10 cellular contexts compared by ENCODE assay signal in the genomic region with DNA sequence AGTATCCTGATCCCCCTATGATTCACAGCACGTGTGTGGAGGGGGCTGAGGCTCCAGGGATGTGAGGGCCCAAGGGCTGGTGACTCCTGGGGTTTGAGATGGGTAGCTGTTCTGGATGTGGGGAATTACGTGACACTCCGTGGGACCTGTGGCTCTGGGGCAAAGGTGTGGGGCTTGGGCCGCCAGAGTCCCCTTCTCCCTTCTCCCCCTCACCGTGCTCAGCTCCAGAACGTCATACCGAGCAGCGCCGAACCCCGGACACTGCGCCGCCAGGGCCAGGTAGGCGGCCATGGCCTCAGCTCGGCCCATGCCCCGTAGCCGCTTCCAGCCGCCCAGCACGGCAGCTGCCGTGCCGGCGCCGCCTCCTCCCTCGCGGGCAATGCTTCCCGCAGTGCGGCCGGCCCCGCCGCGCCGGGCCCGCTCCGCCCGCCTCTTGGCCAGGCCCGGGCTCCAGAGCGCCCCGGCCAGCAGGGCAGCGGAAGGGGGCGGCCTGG. TPM values are rescaled to one million over a fixed set of nuclear protein-coding genes. Genes with fewer than 3 reads are reported as not detected.
DNase-seq lines count a peak whose midpoint lies in the region; ATAC-seq and TF ChIP-seq lines count a peak whose summit lies in the region.
"Had no signal": no experiment of that assay in that cellular context is flagged by ENCODE, and none has a peak within 500 bp of the region (broad histone marks: within the 10 kb centered on the region; RNA-seq: fewer than 3 reads in every experiment).

No MANE protein-coding gene starts in this region.

- H2BK5ac ChIP-seq in neuronal stem cell (ENCODE audit: low read length), result no peak overlapping the region

- no peak overlapping the region for H3K23ac ChIP-seq in neuronal stem cell (ENCODE audit: low read depth, low read length, poor library complexity)

- peak overlapping the region; percentile 93 for H3K4me2 ChIP-seq in neuronal stem cell (ENCODE audit: insufficient read depth, low read length, poor library complexity, severe bottlenecking)

- H4K8ac ChIP-seq in neuronal stem cell (ENCODE audit: low read depth, low read length), result no peak overlapping the region

- DNase-seq in dorsolateral prefrontal cortex, result no peak
- DNase-seq in neuronal stem cell (ENCODE audit: low spot score), result no peak
- no peak for DNase-seq in mucosa of descending colon
- no peak for DNase-seq in NCI-H345 (lab: John Stamatoyannopoulos, UW)
- DNase-seq in SJCRH30, result no peak
- no peak for DNase-seq in CD1c-positive myeloid dendritic cell (ENCODE audit: extremely low spot score)
- DNase-seq: GOT3 had no signal

- H2AK5ac ChIP-seq in neuronal stem cell (ENCODE audit: low read depth, low read length), result peak overlapping the region; percentile 3

- no peak overlapping the region for H2BK120ac ChIP-seq in neuronal stem cell (ENCODE audit: low read depth, low read length)

- H2BK15ac ChIP-seq in neuronal stem cell (ENCODE audit: low read length), result peak overlapping the region; percentile 55

- H3K4ac ChIP-seq in neuronal stem cell (ENCODE audit: low read length), result no peak overlapping the region

- H3K14ac ChIP-seq in neuronal stem cell (ENCODE audit: low read length), result no peak overlapping the region

- H4K91ac ChIP-seq in neuronal stem cell (ENCODE audit: low read depth, low read length, poor library complexity), result no peak overlapping the region

- peaks cover 39% of the 10 kb centered on the region for H3K4me1 ChIP-seq in HUES48 (ENCODE audit: control insufficient read depth, insufficient read depth, low read length)
- H3K4me1 ChIP-seq in neuronal stem cell (ENCODE audit: control insufficient read depth in 2 of 2, insufficient read depth in 1 of 2, low read depth in 1 of 2, low read length in 2 of 2), result peaks cover 2 to 27% of the 10 kb centered on the region in 2 donors
- H3K4me1 ChIP-seq in mucosa of descending colon (ENCODE audit: low read depth), result peaks cover 27% of the 10 kb centered on the region
- H3K4me1 ChIP-seq in SJCRH30, result no peaks in the 10 kb centered on the region; the same call in 1 of the 2 replicates

- H3K9ac ChIP-seq in HUES48 (ENCODE audit: low read depth, low read length), result 0 out of 2 replicates have a peak overlapping the region, but pooled peaks have one; percentile 10
- peak overlapping the region; percentile 91 for H3K9ac ChIP-seq in neuronal stem cell (ENCODE audit: low read depth, low read length, poor library complexity)
- H3K9ac ChIP-seq: BLaER1 treated with 17β-estradiol and CSF1 and Interleukin-3, amounts not matched to agents 10 nM and 100 nM had no signal

- H3K27me3 ChIP-seq in HUES48 (ENCODE audit: control insufficient read depth, insufficient read depth, low read length), result peaks cover 39% of the 10 kb centered on the region
- H3K27me3 ChIP-seq in dorsolateral prefrontal cortex, result no peaks in the 10 kb centered on the region
- peaks cover 0 to 42% (median 3%) of the 10 kb centered on the region in 3 experiments for H3K27me3 ChIP-seq in neuronal stem cell (ENCODE audit: control insufficient read depth in 3 of 3, insufficient read depth in 3 of 3, low read depth in 1 of 3, low read length in 3 of 3)
- no peaks in the 10 kb centered on the region for H3K27me3 ChIP-seq in SJCRH30

- no peak for ATAC-seq in mucosa of descending colon

- H3K27ac ChIP-seq in C4-2B (peak overlapping the region; percentile 54), HUES48 (ENCODE audit: low read depth, low read length) (peak overlapping the region; percentile 59), dorsolateral prefrontal cortex (peak overlapping the region in 37 of 59 donors; percentile 6 to 85 (median 52)), neuronal stem cell (replicated peaks; ENCODE audit: low read length) (no peak overlapping the region), SJCRH30 (no peak overlapping the region)
- H3K27ac ChIP-seq: BLaER1 treated with 17β-estradiol and CSF1 and Interleukin-3, amounts not matched to agents 10 nM and 100 nM had no signal

- H3K79me1 ChIP-seq in neuronal stem cell (ENCODE audit: low read depth, low read length), result peaks cover 6% of the 10 kb centered on the region

- no CpG with 5 or more reads among the region's 39 CpGs for WGBS in neuronal stem cell (ENCODE audit: extremely low coverage in 2 of 2, insufficient read length in 2 of 2, insufficient replicate concordance in 1 of 2), 2 donors

- no peak overlapping the region for H2AFZ ChIP-seq in neuronal stem cell (ENCODE audit: low read length)

- intact Hi-C loops in dorsolateral prefrontal cortex (cut with DNase I), result no loop called here
- intact Hi-C loops in mucosa of descending colon (cut with DNase I, micrococcal nuclease), result loop anchor here in 1 of 2 donors (10.0 kb wide), 1 partner anchor 95 kb away; the partner anchor contains the start of gene PSMC3IP

- H3K36me3 ChIP-seq in HUES48 (ENCODE audit: control insufficient read depth, insufficient read depth, low read length) (peaks cover 41% of the 10 kb centered on the region), neuronal stem cell (replicated peaks in 1 of 2; ENCODE audit: control insufficient read depth in 2 of 2, insufficient read depth in 2 of 2, low read length in 2 of 2) (peaks cover 13 to 80% of the 10 kb centered on the region in 2 donors), mucosa of descending colon (ENCODE audit: low read depth) (no peaks in the 10 kb centered on the region), SJCRH30 (peaks cover 17% of the 10 kb centered on the region)

- H3K18ac ChIP-seq in neuronal stem cell (ENCODE audit: low read length), result peak overlapping the region; percentile 95

- no peaks in the 10 kb centered on the region for H3K9me3 ChIP-seq in HUES48 (ENCODE audit: control insufficient read depth, insufficient read depth, low read length)
- H3K9me3 ChIP-seq in neuronal stem cell (replicated peaks in 1 of 2; ENCODE audit: control insufficient read depth in 2 of 2, insufficient read depth in 1 of 2, low read depth in 1 of 2, low read length in 2 of 2), result peaks cover 0 to 2% of the 10 kb centered on the region in 2 donors
- no peaks in the 10 kb centered on the region for H3K9me3 ChIP-seq in mucosa of descending colon
- H3K9me3 ChIP-seq in SJCRH30 (replicated peaks), result no peaks in the 10 kb centered on the region
- H3K9me3 ChIP-seq: BLaER1 treated with 17β-estradiol and CSF1 and Interleukin-3, amounts not matched to agents 10 nM and 100 nM had no signal

- H3K4me3 ChIP-seq in HUES48 (ENCODE audit: low read depth, low read length) (peak overlapping the region; percentile 52), dorsolateral prefrontal cortex (peak overlapping the region in 2 of 59 donors; percentile 5 to 22), neuronal stem cell (ENCODE audit: low read length in 2 of 2) (peak overlapping the region in 1 of 2 donors; percentile 69), mucosa of descending colon (no peak overlapping the region), SJCRH30 (no peak overlapping the region)

- no peak overlapping the region for H2BK12ac ChIP-seq in neuronal stem cell (ENCODE audit: low read length)

- TF ChIP-seq CTCF in C4-2B (conservative IDR thresholded peaks at IDR 0.05) (no peak), dorsolateral prefrontal cortex (IDR thresholded peaks at IDR 0.05 in 54 of 56, conservative IDR thresholded peaks at IDR 0.05 in 2 of 56; ENCODE audit: low read depth in 1 of 56, partially characterized antibody in 56 of 56) (no peak), mucosa of descending colon (IDR thresholded peaks at IDR 0.05) (no peak)

RNA-seq across cellular contexts. Expression of gene PLEKHH3, which starts 7.0 kb away (rescaled TPM):
- total RNA-seq in dorsolateral prefrontal cortex (10 to 100 TPM in 104 of 120 experiments, 1 to 10 TPM in 16; 6.3 to 25.0 (median 12.5) TPM), mucosa of descending colon (10 to 100 TPM in 2 of 3 donors, 1 to 10 TPM in 1; 4.3 to 27.5 (median 10.4) TPM)
- 17.1 TPM for polyA plus RNA-seq in neuronal stem cell (2013, experiment 1 of 2)
- polyA plus RNA-seq in neuronal stem cell (2013, experiment 2 of 2), result 17.9 TPM
- 10.9 and 13.7 TPM in 2 replicates for total RNA-seq in SJCRH30 (2014; rRNA removed; shearing (Covaris generic))

RNA-seq across cellular contexts. Expression of gene TUBG2, which starts 10.7 kb away (rescaled TPM):
- 100 to 1,000 TPM in 77 of 120 experiments, 10 to 100 TPM in 43; 64.3 to 154 (median 106) TPM for total RNA-seq in dorsolateral prefrontal cortex
- 19.4 TPM for polyA plus RNA-seq in neuronal stem cell (2013, experiment 1 of 2)
- polyA plus RNA-seq in neuronal stem cell (2013, experiment 2 of 2), result 19.8 TPM
- total RNA-seq in mucosa of descending colon, result 10 to 100 TPM in 1 of 3 donors, 1 to 10 TPM in 2; 1.8 to 24.9 (median 6.1) TPM
- 6.2 and 10.4 TPM in 2 replicates for total RNA-seq in SJCRH30 (2014; rRNA removed; shearing (Covaris generic))

RNA-seq across cellular contexts. Expression of gene CCR10, which starts 11.9 kb away (rescaled TPM):
- total RNA-seq in dorsolateral prefrontal cortex (1 to 10 TPM; 1.8 to 8.1 (median 4.2) TPM), mucosa of descending colon (1 to 10 TPM in 2 of 3 donors, not detected in 1; 1.6 to 2.6 TPM)
- polyA plus RNA-seq in neuronal stem cell (2013, experiment 1 of 2), result 1.9 TPM
- 1.8 TPM for polyA plus RNA-seq in neuronal stem cell (2013, experiment 2 of 2)
- total RNA-seq in SJCRH30 (2014; rRNA removed; shearing (Covaris generic)), result 0.99 and 1.0 TPM in 2 replicates

RNA-seq across cellular contexts. Expression of gene CNTNAP1, which starts 12.6 kb away (rescaled TPM):
- total RNA-seq in dorsolateral prefrontal cortex (100 to 1,000 TPM in 116 of 120 experiments, 10 to 100 TPM in 4; 58.4 to 222 (median 157) TPM), mucosa of descending colon (10 to 100 TPM in 1 of 3 donors, 1 to 10 TPM in 2; 1.4 to 37.4 (median 7.1) TPM)
- 6.1 TPM for polyA plus RNA-seq in neuronal stem cell (2013, experiment 1 of 2)
- 5.9 TPM for polyA plus RNA-seq in neuronal stem cell (2013, experiment 2 of 2)
- 4.0 and 5.0 TPM in 2 replicates for total RNA-seq in SJCRH30 (2014; rRNA removed; shearing (Covaris generic))

Comparison
In these comparisons a context has a peak if more than half of its experiments do, and no peak if none do; other contexts are left out.
1. H3K27ac ChIP-seq: peak in C4-2B (single experiment), HUES48 (single experiment) and dorsolateral prefrontal cortex (37 of 59); none in neuronal stem cell (single experiment) and SJCRH30 (single experiment).